Comparison of ENCODE assay signal across 8 cellular contexts in genomic region chr1:117339866-117340357, GRCh38. TPM values are rescaled to one million over a fixed set of nuclear protein-coding genes. Genes with fewer than 3 reads are reported as not detected.
A peak's percentile ranks its signal among the peaks of the same experiment; 100 is the strongest.
DNase-seq lines count a peak whose midpoint lies in the region; ATAC-seq and TF ChIP-seq lines count a peak whose summit lies in the region.

No MANE protein-coding gene starts in this region.

- no TSS peak for BruUV-seq in PC-3 (replicated peaks; lab: Mats Ljungman, UMichigan)

- H3K79me2 ChIP-seq in PC-3 (ENCODE audit: low read length) (no peaks in the 10 kb centered on the region), fibroblast of lung (ENCODE audit: control insufficient read depth, insufficient read depth, low read length) (no peaks in the 10 kb centered on the region)

- no peak for TF ChIP-seq POLR2A in prostate gland (IDR thresholded peaks at IDR 0.05)

- WGBS in prostate gland = 35% methylated on average over 3 of the region's 3 CpGs

- CTCF ChIA-PET in PC-3 (lab: Charles Lee) = interaction anchor here (1.1 kb wide), 1 partner anchor 29 kb away, joined by 5 read pairs; no protein-coding TSS in a partner anchor

- H2AFZ ChIP-seq in PC-3 (ENCODE audit: low read length) (peak overlapping the region; percentile 63), fibroblast of lung (ENCODE audit: low read length) (peak overlapping the region; percentile 3)

- H3F3A ChIP-seq in PC-3 (ENCODE audit: low read length, unreplicated experiment) = no peaks in the 10 kb centered on the region

- POLR2A ChIA-PET in PC-3 (lab: Charles Lee; ENCODE audit: unreplicated experiment) = interaction anchor here (0.7 kb wide), 1 partner anchor 279 kb away, joined by 3 read pairs; no protein-coding TSS in a partner anchor

- 0 out of 2 replicates have a peak overlapping the region, but pooled peaks have one; percentile 21 for H3K4me2 ChIP-seq in PC-3 (ENCODE audit: low read length)
- H3K4me2 ChIP-seq in fibroblast of lung (ENCODE audit: extremely low read depth, insufficient read depth, low read length) = no peak overlapping the region

- H3K9me2 ChIP-seq in PC-3 (replicated peaks; ENCODE audit: low read length) = no peaks in the 10 kb centered on the region

- no peak overlapping the region for H3K9ac ChIP-seq in PC-3 (ENCODE audit: low read length)
- no peak overlapping the region for H3K9ac ChIP-seq in fibroblast of lung (ENCODE audit: insufficient read depth, low read length)

- H3K36me3 ChIP-seq in PC-3 (ENCODE audit: low read depth, low read length) (no peaks in the 10 kb centered on the region), fibroblast of lung (ENCODE audit: control insufficient read depth, insufficient read depth, low read length) (no peaks in the 10 kb centered on the region), prostate gland (no peaks in the 10 kb centered on the region)

- intact Hi-C loops in Right ventricle myocardium superior (cut with DNase I) = no loop called here
- intact Hi-C loops in cardiac septum (cut with DNase I) = no loop called here
- intact Hi-C loops in PC-3 (cut with micrococcal nuclease) = no loop called here
- intact Hi-C loops in prostate gland (cut with DNase I) = no loop called here
- intact Hi-C loops in head of caudate nucleus (cut with DNase I) = no loop called here

- peak; percentile 65 for ATAC-seq in Right ventricle myocardium superior (ENCODE audit: poor library complexity)
- peak; percentile 47 for ATAC-seq in PC-3
- no peak for ATAC-seq in HG03039 (IDR thresholded peaks at IDR 0.05; ENCODE audit: unreplicated experiment)
- no peak for ATAC-seq in HG02623 (IDR thresholded peaks at IDR 0.05; ENCODE audit: unreplicated experiment)

- H3K27me3 ChIP-seq in PC-3 (ENCODE audit: low read length) = no peaks in the 10 kb centered on the region
- no peaks in the 10 kb centered on the region for H3K27me3 ChIP-seq in fibroblast of lung (ENCODE audit: control insufficient read depth, insufficient read depth, low read length)
- H3K27me3 ChIP-seq in prostate gland (replicated peaks; ENCODE audit: insufficient read depth) = no peaks in the 10 kb centered on the region

- TF ChIP-seq CTCF in PC-3 (conservative IDR thresholded peaks at IDR 0.05; ENCODE audit: low read depth, low read length) = 0 out of 2 replicates have a peak, but pooled peaks have one; percentile 22
- no peak for TF ChIP-seq CTCF in fibroblast of lung (conservative IDR thresholded peaks at IDR 0.05 in 1 of 2, IDR thresholded peaks at IDR 0.05 in 1 of 2; ENCODE audit: low read depth in 1 of 2, low read length in 2 of 2)
- peak in 2 of 4 experiments; percentile 22 to 33 for TF ChIP-seq CTCF in prostate gland (IDR thresholded peaks at IDR 0.05)

- H3K27ac ChIP-seq in PC-3 (ENCODE audit: low read length) (no peak overlapping the region), fibroblast of lung (ENCODE audit: insufficient read depth, low read length) (no peak overlapping the region), prostate gland (peak overlapping the region in 1 of 2 donors; percentile 10)

- peaks cover 7% of the 10 kb centered on the region; the same call in 1 of the 2 replicates for H3K4me1 ChIP-seq in PC-3 (ENCODE audit: insufficient read depth, low read length)
- no peaks in the 10 kb centered on the region for H3K4me1 ChIP-seq in fibroblast of lung (ENCODE audit: control insufficient read depth, extremely low read depth, insufficient read depth, low read length)
- H3K4me1 ChIP-seq in prostate gland (replicated peaks) = no peaks in the 10 kb centered on the region

- no peaks in the 10 kb centered on the region for H4K20me1 ChIP-seq in PC-3 (ENCODE audit: low read length)
- no peaks in the 10 kb centered on the region for H4K20me1 ChIP-seq in fibroblast of lung (ENCODE audit: control insufficient read depth, extremely low read depth, insufficient read depth, low read length)

- no peak overlapping the region for H3K4me3 ChIP-seq in PC-3 (ENCODE audit: low read length)
- no peak overlapping the region for H3K4me3 ChIP-seq in fibroblast of lung (replicated peaks in 1 of 4; ENCODE audit: control extremely low read depth in 1 of 4, insufficient read depth in 1 of 4, low read depth in 3 of 4, low read length in 4 of 4)
- no peak overlapping the region for H3K4me3 ChIP-seq in prostate gland

- DNase-seq in Right ventricle myocardium superior (no peak), cardiac septum (ENCODE audit: low spot score) (no peak), PC-3 (peak; percentile 53), fibroblast of lung (ENCODE audit: low read depth in 2 of 2) (peak; percentile 61 to 80), prostate gland (ENCODE audit: low spot score) (peak; percentile 27), head of caudate nucleus (no peak)

- H3K9me3 ChIP-seq in PC-3 (ENCODE audit: low read length) (no peaks in the 10 kb centered on the region), fibroblast of lung (ENCODE audit: control insufficient read depth, insufficient read depth, low read depth, low read length) (no peaks in the 10 kb centered on the region), prostate gland (no peaks in the 10 kb centered on the region)

RNA-seq across cellular contexts. Expression of gene MAN1A2, which starts 27.3 kb away (rescaled TPM):
- total RNA-seq in Right ventricle myocardium superior (23.5 TPM), cardiac septum (36.3 TPM), PC-3 (2014; rRNA removed) (18.0 and 21.1 TPM in 2 replicates), fibroblast of lung (41.9 and 47.8 TPM in 2 replicates), prostate gland (10 to 100 TPM; 43.8 to 63.6 TPM)
- 37.1 and 43.6 TPM in 2 replicates for polyA plus RNA-seq in fibroblast of lung
- 19.9 and 28.0 TPM in 2 replicates for polyA plus RNA-seq in fibroblast of lung (2012)
- polyA minus RNA-seq in fibroblast of lung (ENCODE audit: low replicate concordance) = 12.9 and 38.0 TPM in 2 replicates

Comparison
In these comparisons a context has a peak if more than half of its experiments do, and no peak if none do; other contexts are left out.
1. ATAC-seq: peak in Right ventricle myocardium superior (single experiment) and PC-3 (single experiment); none in HG03039 (single experiment) and HG02623 (single experiment).
2. DNase-seq: peak in PC-3 (single experiment), fibroblast of lung (2 of 2) and prostate gland (single experiment); none in Right ventricle myocardium superior (single experiment), cardiac septum (single experiment) and head of caudate nucleus (0 of 42).